ENCODE assay signal across 17 cellular contexts in genomic region chr6:163731215-163732013, GRCh38.
"Had no signal": no experiment of that assay in that cellular context is flagged by ENCODE, and none has a peak within 500 bp of the region (broad histone marks: within the 10 kb centered on the region; RNA-seq: fewer than 3 reads in every experiment).

No MANE protein-coding gene starts in this region.

- H3K4me3 Mint-ChIP-seq: activated naive CD4-positive, alpha-beta T cell treated with anti-CD3 and anti-CD28 coated beads, Interleukin-2, amount 50 U/mL, for 24 hours; dendritic cell treated with granulocyte-macrophage colony-stimulating factor and Interleukin-4, amounts not matched to agents 40 ng/mL and 50 ng/mL, for 4 days; effector memory CD8-positive, alpha-beta T cell; mesothelial cell of epicardium; stimulated activated naive B cell treated with anti-CD40 and anti-IgM and Interleukin-4, amounts not matched to agents 10 μg/mL and 1 μg/mL and 100 μg/mL, for 72 hours; T-helper 2 cell treated with Interferon-gamma antibody and Interleukin-4, amounts not matched to agents 5 μg/mL and 100 μg/mL, for 36 hours; WTC11 had no signal

- H3K4me1 ChIP-seq: parathyroid adenoma, tibial nerve had no signal

- ATAC-seq: effector memory CD8-positive, alpha-beta T cell; stimulated activated naive B cell treated with anti-CD40 and anti-IgM and Interleukin-4, amounts not matched to agents 10 μg/mL and 1 μg/mL and 100 μg/mL, for 72 hours; WTC11 had no signal

- H3K36me3 ChIP-seq: brain microvascular endothelial cell, right atrium auricular region, tibial nerve had no signal

- H3K27ac ChIP-seq: brain microvascular endothelial cell, epithelial cell of prostate, parathyroid adenoma, right atrium auricular region, tibial nerve had no signal

- H3K36me3 Mint-ChIP-seq: activated naive CD4-positive, alpha-beta T cell treated with anti-CD3 and anti-CD28 coated beads, Interleukin-2, amount 50 U/mL, for 24 hours; mesothelial cell of epicardium; stimulated activated naive B cell treated with anti-CD40 and anti-IgM and Interleukin-4, amounts not matched to agents 10 μg/mL and 1 μg/mL and 100 μg/mL, for 72 hours; WTC11 had no signal

- H3K9me3 Mint-ChIP-seq: activated naive CD4-positive, alpha-beta T cell treated with anti-CD3 and anti-CD28 coated beads, Interleukin-2, amount 50 U/mL, for 24 hours; activated T-helper 2 cell treated with anti-CD3 and anti-CD28 coated beads, Interferon-gamma antibody, Interleukin-2, Interleukin-4, amounts not matched to agents 10 μg/mL and 5 μg/mL and 100 μg/mL, durations not matched to agents 14 hours and 24 hours and 36 hours; dendritic cell treated with granulocyte-macrophage colony-stimulating factor and Interleukin-4, amounts not matched to agents 40 ng/mL and 50 ng/mL, for 4 days; effector memory CD8-positive, alpha-beta T cell; mesothelial cell of epicardium; stimulated activated naive B cell treated with anti-CD40 and anti-IgM and Interleukin-4, amounts not matched to agents 10 μg/mL and 1 μg/mL and 100 μg/mL, for 72 hours; T-helper 2 cell treated with Interferon-gamma antibody and Interleukin-4, amounts not matched to agents 5 μg/mL and 100 μg/mL, for 36 hours; WTC11 had no signal

- H3K27me3 ChIP-seq: brain microvascular endothelial cell, right atrium auricular region, tibial nerve had no signal

- H3K4me3 ChIP-seq: right atrium auricular region, tibial nerve had no signal

- H3K4me1 Mint-ChIP-seq: activated naive CD4-positive, alpha-beta T cell treated with anti-CD3 and anti-CD28 coated beads, Interleukin-2, amount 50 U/mL, for 24 hours had no signal

- DNase-seq: activated CD4-positive, alpha-beta T cell treated with anti-CD3 and anti-CD28 coated beads for 48 hours; amygdala; brain microvascular endothelial cell; effector memory CD8-positive, alpha-beta T cell; kidney; stimulated activated CD4-positive, alpha-beta T cell treated with anti-CD3 and anti-CD28 coated beads, Interleukin-1b, Interleukin-23, amount 100 ng/mL, for 48 hours; stimulated activated naive B cell treated with anti-CD40 and anti-IgM and Interleukin-4, amounts not matched to agents 10 μg/mL and 1 μg/mL and 100 μg/mL, for 72 hours had no signal

- H3K9me3 ChIP-seq: right atrium auricular region, tibial nerve had no signal

- H3K27ac Mint-ChIP-seq: activated naive CD4-positive, alpha-beta T cell treated with anti-CD3 and anti-CD28 coated beads, Interleukin-2, amount 50 U/mL, for 24 hours; activated T-helper 2 cell treated with anti-CD3 and anti-CD28 coated beads, Interferon-gamma antibody, Interleukin-2, Interleukin-4, amounts not matched to agents 10 μg/mL and 5 μg/mL and 100 μg/mL, durations not matched to agents 14 hours and 24 hours and 36 hours; dendritic cell treated with granulocyte-macrophage colony-stimulating factor and Interleukin-4, amounts not matched to agents 40 ng/mL and 50 ng/mL, for 4 days; mesothelial cell of epicardium; stimulated activated naive B cell treated with anti-CD40 and anti-IgM and Interleukin-4, amounts not matched to agents 10 μg/mL and 1 μg/mL and 100 μg/mL, for 72 hours; T-helper 2 cell treated with Interferon-gamma antibody and Interleukin-4, amounts not matched to agents 5 μg/mL and 100 μg/mL, for 36 hours; WTC11 had no signal
